ENCODE assay signal across 2 cellular contexts in the genomic region with DNA sequence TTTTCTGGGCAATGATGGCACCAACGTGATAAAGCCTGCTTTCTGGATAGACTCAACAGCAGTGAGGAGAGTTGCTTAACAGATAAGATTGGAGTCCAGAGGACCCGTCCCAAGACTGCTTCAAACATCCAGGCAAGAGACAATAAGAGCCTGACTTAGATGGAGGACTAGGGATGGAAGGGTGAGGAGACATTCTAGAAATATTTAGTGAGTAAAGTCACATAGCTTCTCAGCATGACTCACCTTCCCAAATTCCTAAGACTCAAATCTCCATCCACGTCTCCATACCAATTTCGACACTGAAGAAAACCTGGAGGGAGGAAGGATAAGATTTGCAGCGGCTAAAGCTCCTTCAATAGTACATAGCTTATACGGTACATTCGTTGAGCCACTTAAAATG.
TF ChIP-seq lines count a peak whose summit lies in the region.

No MANE protein-coding gene starts in this region.

TF ChIP-seq in H1, 55 proteins besides CTCF, POLR2A, EP300 and RAD21:
- no peak for TF ChIP-seq RBBP5 (IDR thresholded peaks at IDR 0.05; ENCODE audit: borderline replicate concordance, low read depth, low read length)

TF ChIP-seq in neural cell, 6 proteins besides CTCF, POLR2A, EP300 and RAD21:
- TF ChIP-seq POLR2AphosphoS5 (IDR thresholded peaks at IDR 0.05) (no peak), EZH2 (IDR thresholded peaks at IDR 0.05; ENCODE audit: borderline replicate concordance, insufficient read depth, low read length, poor library complexity, severe bottlenecking) (no peak), TAF1 (IDR thresholded peaks at IDR 0.05; ENCODE audit: low read depth) (no peak), MXI1 (conservative IDR thresholded peaks at IDR 0.05; ENCODE audit: poor library complexity, severe bottlenecking) (no peak), SMC3 (conservative IDR thresholded peaks at IDR 0.05; ENCODE audit: poor library complexity) (no peak)
- TF ChIP-seq, protein P1, sequence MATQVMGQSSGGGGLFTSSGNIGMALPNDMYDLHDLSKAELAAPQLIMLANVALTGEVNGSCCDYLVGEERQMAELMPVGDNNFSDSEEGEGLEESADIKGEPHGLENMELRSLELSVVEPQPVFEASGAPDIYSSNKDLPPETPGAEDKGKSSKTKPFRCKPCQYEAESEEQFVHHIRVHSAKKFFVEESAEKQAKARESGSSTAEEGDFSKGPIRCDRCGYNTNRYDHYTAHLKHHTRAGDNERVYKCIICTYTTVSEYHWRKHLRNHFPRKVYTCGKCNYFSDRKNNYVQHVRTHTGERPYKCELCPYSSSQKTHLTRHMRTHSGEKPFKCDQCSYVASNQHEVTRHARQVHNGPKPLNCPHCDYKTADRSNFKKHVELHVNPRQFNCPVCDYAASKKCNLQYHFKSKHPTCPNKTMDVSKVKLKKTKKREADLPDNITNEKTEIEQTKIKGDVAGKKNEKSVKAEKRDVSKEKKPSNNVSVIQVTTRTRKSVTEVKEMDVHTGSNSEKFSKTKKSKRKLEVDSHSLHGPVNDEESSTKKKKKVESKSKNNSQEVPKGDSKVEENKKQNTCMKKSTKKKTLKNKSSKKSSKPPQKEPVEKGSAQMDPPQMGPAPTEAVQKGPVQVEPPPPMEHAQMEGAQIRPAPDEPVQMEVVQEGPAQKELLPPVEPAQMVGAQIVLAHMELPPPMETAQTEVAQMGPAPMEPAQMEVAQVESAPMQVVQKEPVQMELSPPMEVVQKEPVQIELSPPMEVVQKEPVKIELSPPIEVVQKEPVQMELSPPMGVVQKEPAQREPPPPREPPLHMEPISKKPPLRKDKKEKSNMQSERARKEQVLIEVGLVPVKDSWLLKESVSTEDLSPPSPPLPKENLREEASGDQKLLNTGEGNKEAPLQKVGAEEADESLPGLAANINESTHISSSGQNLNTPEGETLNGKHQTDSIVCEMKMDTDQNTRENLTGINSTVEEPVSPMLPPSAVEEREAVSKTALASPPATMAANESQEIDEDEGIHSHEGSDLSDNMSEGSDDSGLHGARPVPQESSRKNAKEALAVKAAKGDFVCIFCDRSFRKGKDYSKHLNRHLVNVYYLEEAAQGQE (IDR thresholded peaks at IDR 0.05; ENCODE audit: borderline replicate concordance) = no peak
